In the genomic region with DNA sequence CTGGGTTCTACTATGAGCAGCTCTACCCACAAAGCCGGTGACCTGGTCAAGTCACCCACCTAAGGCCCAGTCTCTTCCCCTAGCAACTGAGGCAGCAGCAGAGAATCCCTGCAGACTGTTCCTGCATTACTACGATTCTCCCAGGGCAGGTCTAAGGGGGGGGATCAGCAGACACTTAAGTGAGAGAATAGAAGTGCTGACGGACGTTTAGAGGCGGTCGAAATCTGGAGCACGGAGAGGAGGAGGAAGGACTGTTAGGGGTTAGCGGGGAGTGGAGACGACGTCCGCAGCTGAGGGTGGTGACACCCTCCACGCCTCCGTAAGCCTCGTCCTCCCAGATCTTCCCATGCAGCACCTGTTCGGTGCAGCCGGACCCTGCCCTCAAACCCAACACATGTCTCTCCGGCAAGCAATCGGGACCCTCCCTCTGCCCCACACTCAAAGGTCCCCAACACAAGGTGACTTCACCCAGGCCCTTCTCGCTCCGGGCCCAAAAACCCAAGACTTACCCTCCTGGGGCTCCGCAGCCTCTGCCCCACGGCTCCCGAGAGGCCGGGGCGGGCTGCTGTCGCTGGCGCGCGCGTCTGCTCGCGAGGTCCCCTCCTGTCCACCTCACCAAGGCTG, we compare ENCODE assay signal across 8 cellular contexts. TPM values are rescaled to one million over a fixed set of nuclear protein-coding genes. Genes with fewer than 3 reads are reported as not detected.
DNase-seq lines count a peak whose midpoint lies in the region; ATAC-seq, FAIRE-seq and TF ChIP-seq lines count a peak whose summit lies in the region.
"Not testable (repeated sequence)": the region's sequence is repeated elsewhere in the genome, so short reads cannot be mapped to it uniquely, and the experiment has no call there.
"Had no signal": no experiment of that assay in that cellular context is flagged by ENCODE, and none has a peak within 500 bp of the region (broad histone marks: within the 10 kb centered on the region; RNA-seq: fewer than 3 reads in every experiment).

No MANE protein-coding gene starts in this region.

- not testable (repeated sequence) for H3K36me3 Mint-ChIP-seq in activated B cell treated with CpG ODN at 0.5 μM for 24 hours (ENCODE audit: low read depth); memory B cell

- H3K4me3 Mint-ChIP-seq in activated B cell treated with CpG ODN at 0.5 μM for 24 hours (peak overlapping the region; percentile 92), memory B cell (peak overlapping the region; percentile 92)

- H3K4me3 ChIP-seq in LNCaP clone FGC (ENCODE audit: low read depth, low read length) (peak overlapping the region; percentile 77), GM12878 (peak overlapping the region; percentile 67), fibroblast of the aortic adventitia (ENCODE audit: low read depth, low read length) (peak overlapping the region; percentile 72), skeletal muscle cell (ENCODE audit: low read depth, low read length) (peak overlapping the region; percentile 71)

- intact Hi-C loops in activated B cell treated with CpG ODN at 0.5 μM for 24 hours (cut with micrococcal nuclease); GM12878 (cut with micrococcal nuclease; ENCODE audit: unreplicated experiment): not testable (repeated sequence)

- H2AFZ ChIP-seq in GM12878 (ENCODE audit: control insufficient read depth, low read depth, low read length), result not testable (repeated sequence)

- ATAC-seq in GM18909 (IDR thresholded peaks at IDR 0.05; ENCODE audit: poor library complexity, unreplicated experiment) (peak; percentile 20), activated B cell treated with CpG ODN at 0.5 μM for 24 hours (ENCODE audit: low read depth) (peak; percentile 15), GM12878 (peak; percentile 12), memory B cell (ENCODE audit: low read depth) (peak; percentile 25)

- H3K27me3 Mint-ChIP-seq in activated B cell treated with CpG ODN at 0.5 μM for 24 hours, memory B cell: not testable (repeated sequence)

- H3K36me3 ChIP-seq in GM12878 (ENCODE audit: control insufficient read depth in 2 of 2, insufficient read depth in 2 of 2, low read length in 1 of 2), result not testable (repeated sequence)

- in situ Hi-C loops in GM12878 (cut with MboI), result not testable (repeated sequence)

- POLR2A ChIA-PET in activated B cell treated with CpG ODN at 0.5 μM for 24 hours (lab: Charles Lee), result interaction anchor here (1.2 kb wide), 1 partner anchor 46 kb away, joined by 3 read pairs; no protein-coding TSS in a partner anchor
- POLR2A ChIA-PET in GM12878 (lab: Charles Lee), result not testable (repeated sequence)

- H3K4me1 Mint-ChIP-seq in activated B cell treated with CpG ODN at 0.5 μM for 24 hours, result peaks cover 13% of the 10 kb centered on the region
- not testable (repeated sequence) for H3K4me1 Mint-ChIP-seq in memory B cell

- H3K4me1 ChIP-seq in GM12878 (ENCODE audit: control insufficient read depth, insufficient read depth, low read length), result not testable (repeated sequence)

- not testable (repeated sequence) for TF ChIP-seq EP300 in GM12878 (IDR thresholded peaks at IDR 0.05; ENCODE audit: borderline replicate concordance in 1 of 2, control insufficient read depth in 1 of 2, low read depth in 2 of 2, low read length in 2 of 2)

- H3K79me2 ChIP-seq in GM12878 (ENCODE audit: control insufficient read depth, insufficient read depth, low read length), result peaks cover 18% of the 10 kb centered on the region

- peak overlapping the region; percentile 9; the same call in 1 of the 2 replicates for H3K4me2 ChIP-seq in GM12878 (ENCODE audit: control insufficient read depth, insufficient read depth)

- not testable (repeated sequence) for DNase-seq in LNCaP clone FGC (ENCODE audit: low read depth); GM12878 (ENCODE audit: low read depth, low spot score); skeletal muscle cell (ENCODE audit: low read depth)
- DNase-seq in activated B cell treated with CpG ODN at 0.5 μM for 24 hours, result peak; percentile 27
- DNase-seq in fibroblast of the aortic adventitia (ENCODE audit: low read depth), result peak; percentile 1
- peak in 1 of 2 donors; percentile 21 for DNase-seq in memory B cell (ENCODE audit: low spot score in 2 of 2)

- TF ChIP-seq POLR2A in GM12878 (IDR thresholded peaks at IDR 0.05; ENCODE audit: low read depth, low read length), result not testable (repeated sequence)

- RAD21 ChIA-PET in GM12878 (lab: Charles Lee; ENCODE audit: unreplicated experiment), result not testable (repeated sequence)

- H3K27ac Mint-ChIP-seq in activated B cell treated with CpG ODN at 0.5 μM for 24 hours (peak overlapping the region; percentile 81), memory B cell (peak overlapping the region; percentile 88)

- under 1% methylated on average over 13 of the region's 32 CpGs for WGBS in GM12878 (ENCODE audit: insufficient coverage, insufficient replicate concordance, low lambda C conversion rate, missing lambda C conversion rate)

- CTCF ChIA-PET in activated B cell treated with CpG ODN at 0.5 μM for 24 hours (lab: Charles Lee); GM12878 (lab: Yijun Ruan, JAX): not testable (repeated sequence)

- not testable (repeated sequence) for TF ChIP-seq RAD21 in GM12878 (IDR thresholded peaks at IDR 0.05; ENCODE audit: insufficient read depth, low read depth, low read length)

- not testable (repeated sequence) for FAIRE-seq in GM12878 (lab: Jason Lieb, UNC)

- H3K27me3 ChIP-seq in GM12878 (replicated peaks in 1 of 2; ENCODE audit: control insufficient read depth in 2 of 2, insufficient read depth in 2 of 2, low read length in 1 of 2), result not testable (repeated sequence)

- SMC1A ChIA-PET in GM12878 (lab: Charles Lee; ENCODE audit: uncharacterized antibody, unreplicated experiment), result not testable (repeated sequence)

- not testable (repeated sequence) for H4K20me1 ChIP-seq in GM12878 (ENCODE audit: control insufficient read depth, insufficient read depth)

- H3K9me3 ChIP-seq in GM12878 (replicated peaks; ENCODE audit: control insufficient read depth, insufficient read depth, low read length), result not testable (repeated sequence)

- peak overlapping the region; percentile 74 for H3K27ac ChIP-seq in GM12878 (ENCODE audit: control insufficient read depth, insufficient read depth)

- TSS peak; percentile 39 for BruUV-seq in GM12878 (replicated peaks; lab: Mats Ljungman, UMichigan)

- not testable (repeated sequence) for TF ChIP-seq CTCF in LNCaP clone FGC (IDR thresholded peaks at IDR 0.05; ENCODE audit: control insufficient read depth, extremely low read depth, insufficient read depth); activated B cell treated with CpG ODN at 0.5 μM for 24 hours (IDR thresholded peaks at IDR 0.05); GM12878 (IDR thresholded peaks at IDR 0.05 in 2 of 3, conservative IDR thresholded peaks at IDR 0.05 in 1 of 3; ENCODE audit: control insufficient read depth in 2 of 3, extremely low read depth in 1 of 3, insufficient read depth in 1 of 3, low read depth in 3 of 3, low read length in 3 of 3); fibroblast of the aortic adventitia (IDR thresholded peaks at IDR 0.05; ENCODE audit: insufficient read depth, low read length)

- not testable (repeated sequence) for H3K9me3 Mint-ChIP-seq in activated B cell treated with CpG ODN at 0.5 μM for 24 hours, memory B cell

- H3K9ac ChIP-seq in GM12878 (ENCODE audit: control insufficient read depth, insufficient read depth, low read length), result peak overlapping the region; percentile 82

RNA-seq across cellular contexts. Expression of gene POM121C, which starts 0.6 kb away (rescaled TPM):
- 58.5 and 63.9 TPM in 2 replicates for total RNA-seq in activated B cell treated with CpG ODN at 0.5 μM for 24 hours
- 140 and 162 TPM in 2 replicates for total RNA-seq in GM12878 (2013; cell fraction: nucleolus; rRNA removed)
- 5.6 and 6.5 TPM in 2 replicates for total RNA-seq in GM12878 (2014; rRNA removed)
- 9.6 and 9.8 TPM in 2 replicates for total RNA-seq in GM12878 (2014; rRNA removed; fragmentation: Illumina TruSeq; extraction: Trizol)
- 55.1 and 62.8 TPM in 2 replicates for total RNA-seq in GM12878 (2021)
- polyA plus RNA-seq in GM12878 (2011; ENCODE audit: low read depth), result 24.9 TPM
- polyA plus RNA-seq in GM12878 (2011; rRNA removed), result 16.2 and 16.5 TPM in 2 replicates
- 15.2 and 36.6 TPM in 2 replicates for polyA plus RNA-seq in GM12878 (2011; cell fraction: cytosol; rRNA removed)
- 51.3 and 52.2 TPM in 2 replicates for polyA plus RNA-seq in GM12878 (2011; cell fraction: nucleus; rRNA removed)
- 40.8 and 42.5 TPM in 2 replicates for polyA plus RNA-seq in GM12878 (2012)
- 56.8 and 58.6 TPM in 2 replicates for polyA plus RNA-seq in GM12878 (2014; fragmentation: Illumina TruSeq; extraction: Trizol)
- 10 to 100 TPM in 1 of 2 experiments, 1 to 10 TPM in 1; 6.3 to 10.2 TPM for polyA plus RNA-seq in GM12878 (2014; fragmentation: Nextera tagmentation; extraction: Ambion mirVana)
- polyA plus RNA-seq in GM12878 (2014; rRNA removed), result 17.9 and 23.1 TPM in 2 replicates
- polyA plus RNA-seq in GM12878 (2016; fragmentation: Nextera tagmentation; extraction: Ambion mirVana), result 10 to 100 TPM; 39.1 to 54.7 TPM
- polyA minus RNA-seq in GM12878 (2011; rRNA and poly(A)+ RNA removed), result 35.6 and 40.5 TPM in 2 replicates
- 20.4 and 25.6 TPM in 2 replicates for polyA minus RNA-seq in GM12878 (2011; cell fraction: cytosol; rRNA and poly(A)+ RNA removed)
- 21.0 and 27.9 TPM in 2 replicates for polyA minus RNA-seq in GM12878 (2011; cell fraction: nucleus; rRNA and poly(A)+ RNA removed)
- total RNA-seq in fibroblast of the aortic adventitia (ENCODE audit: low replicate concordance), result 10.8 and 12.6 TPM in 2 replicates

RNA-seq across cellular contexts. Expression of gene SPDYE5, which starts 6.7 kb away (rescaled TPM):
- total RNA-seq in activated B cell treated with CpG ODN at 0.5 μM for 24 hours (0.20 TPM in 1 of 2 replicates, not detected in the other), GM12878 (2014; rRNA removed) (0.05 TPM in 1 of 2 replicates, not detected in the other), GM12878 (2014; rRNA removed; fragmentation: Illumina TruSeq; extraction: Trizol) (not detected in 2 replicates), GM12878 (2021) (not detected in 2 replicates), fibroblast of the aortic adventitia (ENCODE audit: low replicate concordance) (0.09 TPM in 1 of 2 replicates, not detected in the other)
- 0.17 and 0.39 TPM in 2 replicates for total RNA-seq in GM12878 (2013; cell fraction: nucleolus; rRNA removed)
- polyA plus RNA-seq in GM12878 (2011; ENCODE audit: low read depth), result 0.22 TPM
- polyA plus RNA-seq in GM12878 (2011; rRNA removed) (not detected in 2 replicates), GM12878 (2014; fragmentation: Illumina TruSeq; extraction: Trizol) (not detected in 2 replicates), GM12878 (2014; fragmentation: Nextera tagmentation; extraction: Ambion mirVana) (under 1 TPM; 0.07 to 0.21 TPM), GM12878 (2014; rRNA removed) (not detected in 2 replicates), GM12878 (2016; fragmentation: Nextera tagmentation; extraction: Ambion mirVana) (1 to 10 TPM; 2.5 to 2.7 TPM)
- not detected in 2 replicates for polyA plus RNA-seq in GM12878 (2011; cell fraction: cytosol; rRNA removed)
- 0.07 TPM in 1 of 2 replicates, not detected in the other for polyA plus RNA-seq in GM12878 (2011; cell fraction: nucleus; rRNA removed)
- 0.53 and 0.64 TPM in 2 replicates for polyA plus RNA-seq in GM12878 (2012)
- not detected in 2 replicates for polyA minus RNA-seq in GM12878 (2011; rRNA and poly(A)+ RNA removed)
- polyA minus RNA-seq in GM12878 (2011; cell fraction: cytosol; rRNA and poly(A)+ RNA removed), result not detected in 2 replicates
- polyA minus RNA-seq in GM12878 (2011; cell fraction: nucleus; rRNA and poly(A)+ RNA removed), result not detected in 2 replicates
- total RNA-seq: sciatic nerve had no signal
